Comparison of ENCODE assay signal across 8 cellular contexts in the genomic region with DNA sequence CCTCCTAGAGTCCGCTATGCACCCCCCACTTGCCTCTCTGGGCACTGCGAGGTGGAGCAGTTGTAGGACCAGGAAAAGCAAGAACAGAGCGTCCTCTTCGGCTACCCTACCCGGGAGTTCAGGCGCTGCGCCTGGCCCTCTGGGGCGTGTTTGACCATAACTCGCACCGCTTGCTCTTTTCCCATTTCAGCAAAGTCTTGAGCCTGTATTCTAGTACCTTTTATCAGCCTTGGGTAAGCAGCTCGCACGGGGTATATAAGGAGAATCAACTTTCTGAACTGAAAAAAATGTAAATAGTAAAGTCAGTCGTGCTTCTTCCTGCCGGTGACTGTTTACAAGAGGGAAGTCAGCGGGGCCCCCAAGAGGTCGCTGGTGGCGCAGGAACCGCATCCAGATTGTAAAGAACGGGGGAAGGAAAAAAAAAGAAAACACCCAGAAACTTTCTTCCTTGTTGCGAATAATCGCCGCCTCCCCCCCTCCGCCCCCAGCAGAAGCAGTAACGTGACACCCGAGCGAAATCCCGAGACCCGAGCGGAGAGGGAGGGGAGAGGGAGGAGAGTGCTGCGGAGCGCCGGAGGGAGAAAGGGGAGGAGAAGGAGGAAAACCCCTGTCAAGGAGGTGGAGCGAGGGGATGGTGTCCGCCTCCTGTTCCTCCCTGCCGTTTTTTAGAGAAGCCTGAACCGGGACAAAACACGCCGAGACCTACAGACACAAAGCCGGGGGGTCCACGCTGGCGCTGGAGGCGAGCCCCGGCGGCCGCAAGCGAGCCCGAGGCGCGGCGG. TPM values are rescaled to one million over a fixed set of nuclear protein-coding genes. Genes with fewer than 3 reads are reported as not detected.
DNase-seq lines count a peak whose midpoint lies in the region; ATAC-seq, FAIRE-seq and TF ChIP-seq lines count a peak whose summit lies in the region.

A gene with protein sequence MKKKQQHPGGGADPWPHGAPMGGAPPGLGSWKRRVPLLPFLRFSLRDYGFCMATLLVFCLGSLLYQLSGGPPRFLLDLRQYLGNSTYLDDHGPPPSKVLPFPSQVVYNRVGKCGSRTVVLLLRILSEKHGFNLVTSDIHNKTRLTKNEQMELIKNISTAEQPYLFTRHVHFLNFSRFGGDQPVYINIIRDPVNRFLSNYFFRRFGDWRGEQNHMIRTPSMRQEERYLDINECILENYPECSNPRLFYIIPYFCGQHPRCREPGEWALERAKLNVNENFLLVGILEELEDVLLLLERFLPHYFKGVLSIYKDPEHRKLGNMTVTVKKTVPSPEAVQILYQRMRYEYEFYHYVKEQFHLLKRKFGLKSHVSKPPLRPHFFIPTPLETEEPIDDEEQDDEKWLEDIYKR (plus strand): TSS at position 668 of the 782 bp plus-strand sequence. CDS start 401 bp downstream, outside the sequence.

- no peaks in the 10 kb centered on the region for H3K9me3 Mint-ChIP-seq in T-cell

- TF ChIP-seq EP300 in K562 (IDR thresholded peaks at IDR 0.05; ENCODE audit: low read length): no peak

- H3K27ac ChIP-seq in K562 (ENCODE audit: extremely low read depth, low read depth, low read length): no peak within 1 kb of the TSS

- TF ChIP-seq CTCF in LNCaP clone FGC (IDR thresholded peaks at IDR 0.05; ENCODE audit: control insufficient read depth, extremely low read depth, insufficient read depth) (peak; percentile 42), K562 (IDR thresholded peaks at IDR 0.05 in 2 of 3, conservative IDR thresholded peaks at IDR 0.05 in 1 of 3; ENCODE audit: insufficient read depth in 2 of 3, low read depth in 1 of 3, low read length in 3 of 3) (peak in 2 of 3 experiments; percentile 50 to 51; a peak in 4 of 6 replicates)

- peak within 1 kb of the TSS; percentile 78 for H3K4me2 ChIP-seq in K562 (ENCODE audit: insufficient read depth, low read length)

- H3K9ac ChIP-seq in K562 (ENCODE audit: insufficient read depth in 1 of 2, low read depth in 2 of 2, low read length in 2 of 2): peak within 1 kb of the TSS; percentile 31 to 76; a peak in 3 of 4 replicates

- peak; percentile 48 for ATAC-seq in GM19438 (IDR thresholded peaks at IDR 0.05; ENCODE audit: low read depth, unreplicated experiment)
- peak; percentile 52 to 67 (median 60) for ATAC-seq in T-cell (replicated peaks in 1 of 4)
- peak; percentile 90 for ATAC-seq in K562
- no peak for ATAC-seq in GM21367 (IDR thresholded peaks at IDR 0.05; ENCODE audit: unreplicated experiment)

- intact Hi-C loops in K562 (cut with micrococcal nuclease): loop anchor here (2.0 kb wide), 1 partner anchor 202 kb away; no protein-coding TSS in a partner anchor

- peak within 1 kb of the TSS; percentile 85 to 86 for H3K27ac Mint-ChIP-seq in T-cell

- peak in 1 of 2 experiments; percentile 32; a peak in 1 of 4 replicates for TF ChIP-seq RAD21 in K562 (CRISPR knock-in tag; conservative IDR thresholded peaks at IDR 0.05 in 1 of 2, IDR thresholded peaks at IDR 0.05 in 1 of 2)

- H2AFZ ChIP-seq in K562 (ENCODE audit: low read depth, low read length): peak within 1 kb of the TSS; percentile 77

- DNase-seq in C1 segment of cervical spinal cord (lab: John Stamatoyannopoulos, UW) (peak in 12 of 14 donors; percentile 32 to 78 (median 68)), LNCaP clone FGC (ENCODE audit: low read depth) (peak; percentile 28), T-cell (peak; percentile 29 to 73 (median 62)), K562 (ENCODE audit: extremely low read depth in 1 of 4, low spot score in 3 of 4) (peak; percentile 38 to 74 (median 54)), hypothalamus (lab: John Stamatoyannopoulos, UW) (peak in 46 of 51 donors; percentile 21 to 89 (median 59)), renal cortical epithelial cell (ENCODE audit: low read depth) (peak; percentile 69)

- H3K27me3 ChIP-seq in K562 (ENCODE audit: control insufficient read depth in 2 of 2, insufficient read depth in 2 of 2, low read length in 2 of 2): peaks cover 12 to 44% of the 10 kb centered on the region in 2 experiments; a peak in 4 of 5 replicates

- BruUV-seq in K562 (replicated peaks; lab: Mats Ljungman, UMichigan): no TSS peak

- in situ Hi-C loops in K562 (cut with MboI): no loop called here

- peak within 1 kb of the TSS; percentile 91 to 94 (median 93) for H3K4me3 Mint-ChIP-seq in T-cell

- no peaks in the 10 kb centered on the region for H3K9me1 ChIP-seq in K562 (ENCODE audit: control insufficient read depth, insufficient read depth, low read length)

- POLR2A ChIA-PET in T-cell (lab: Charles Lee): no interaction called here
- POLR2A ChIA-PET in K562 (lab: Yijun Ruan, JAX): no interaction called here

- no peaks in the 10 kb centered on the region for H3K36me3 ChIP-seq in K562 (ENCODE audit: control insufficient read depth, insufficient read depth, low read length)

- WGBS in K562 (ENCODE audit: insufficient coverage, low coverage, missing lambda C conversion rate): 3% methylated on average over 33 of the region's 50 CpGs

- no peaks in the 10 kb centered on the region for H4K20me1 ChIP-seq in K562 (replicated peaks; ENCODE audit: control insufficient read depth, insufficient read depth, low read length)

- peaks cover 0 to 15% of the 10 kb centered on the region in 2 experiments; a peak in 3 of 5 replicates for H3K4me1 ChIP-seq in K562 (replicated peaks in 1 of 2; ENCODE audit: control insufficient read depth in 2 of 2, insufficient read depth in 2 of 2, low read length in 2 of 2)

- no peaks in the 10 kb centered on the region for H3K79me2 ChIP-seq in K562 (ENCODE audit: control insufficient read depth, insufficient read depth, low read length)

- CTCF ChIA-PET in T-cell (lab: Charles Lee) (interaction anchor here in 1 of 2 donors (0.7 to 1.6 kb wide), 3 partner anchors 24 to 198 kb away, joined by 3 to 7 read pairs (median 4); no protein-coding TSS in a partner anchor), K562 (lab: Yijun Ruan, JAX; ENCODE audit: low intra/inter-chr PET ratio) (no interaction called here)

- H3K27me3 Mint-ChIP-seq in T-cell: peaks cover 21 to 35% of the 10 kb centered on the region in 2 donors

- H3K4me3 ChIP-seq in LNCaP clone FGC (ENCODE audit: low read depth, low read length) (peak within 1 kb of the TSS; percentile 61), K562 (peak within 1 kb of the TSS; percentile 41)

- H3K4me1 Mint-ChIP-seq in T-cell: peaks cover 21 to 37% (median 30%) of the 10 kb centered on the region in 3 donors

- TF ChIP-seq POLR2A in K562 (conservative IDR thresholded peaks at IDR 0.05): no peak

- no peaks in the 10 kb centered on the region for H3K9me3 ChIP-seq in K562 (replicated peaks; ENCODE audit: control insufficient read depth, insufficient read depth, low read depth, low read length)

- peak; percentile 60 for FAIRE-seq in K562 (lab: Jason Lieb, UNC)

- no peaks in the 10 kb centered on the region for H3K36me3 Mint-ChIP-seq in T-cell

TF ChIP-seq in K562, 482 proteins besides CTCF, POLR2A, EP300 and RAD21 (continues in another document):
- peak; percentile 74 for TF ChIP-seq SNIP1 (IDR thresholded peaks at IDR 0.05; ENCODE audit: low read depth)
- TF ChIP-seq ZSCAN29 (IDR thresholded peaks at IDR 0.05): no peak
- peak; percentile 22; the same call in 1 of the 2 replicates for TF ChIP-seq BHLHE40 (IDR thresholded peaks at IDR 0.05; ENCODE audit: low read length)
- no peak for TF ChIP-seq NFXL1 (CRISPR knock-in tag; IDR thresholded peaks at IDR 0.05)
- TF ChIP-seq EWSR1 (IDR thresholded peaks at IDR 0.05; ENCODE audit: borderline replicate concordance, low read depth, partially characterized antibody): no peak
- TF ChIP-seq, protein P1, sequence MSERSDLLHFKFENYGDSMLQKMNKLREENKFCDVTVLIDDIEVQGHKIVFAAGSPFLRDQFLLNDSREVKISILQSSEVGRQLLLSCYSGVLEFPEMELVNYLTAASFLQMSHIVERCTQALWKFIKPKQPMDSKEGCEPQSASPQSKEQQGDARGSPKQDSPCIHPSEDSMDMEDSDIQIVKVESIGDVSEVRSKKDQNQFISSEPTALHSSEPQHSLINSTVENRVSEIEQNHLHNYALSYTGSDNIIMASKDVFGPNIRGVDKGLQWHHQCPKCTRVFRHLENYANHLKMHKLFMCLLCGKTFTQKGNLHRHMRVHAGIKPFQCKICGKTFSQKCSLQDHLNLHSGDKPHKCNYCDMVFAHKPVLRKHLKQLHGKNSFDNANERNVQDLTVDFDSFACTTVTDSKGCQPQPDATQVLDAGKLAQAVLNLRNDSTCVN (CRISPR knock-in tag; IDR thresholded peaks at IDR 0.05): no peak
- TF ChIP-seq CREM (IDR thresholded peaks at IDR 0.05; ENCODE audit: low read depth): no peak
- no peak for TF ChIP-seq ZNF3 (CRISPR knock-in tag; IDR thresholded peaks at IDR 0.05)
- no peak for TF ChIP-seq TBP (optimal IDR thresholded peaks at IDR 0.05; ENCODE audit: low read depth, low read length)
- TF ChIP-seq MEF2D (tag; conservative IDR thresholded peaks at IDR 0.05; ENCODE audit: low read depth): no peak
- no peak for TF ChIP-seq RBM22 (IDR thresholded peaks at IDR 0.05; ENCODE audit: low read depth, low read length, poor library complexity, severe bottlenecking)
- TF ChIP-seq ZFPM2 (CRISPR knock-in tag; IDR thresholded peaks at IDR 0.05): no peak
- no peak for TF ChIP-seq DDX20 (tag; IDR thresholded peaks at IDR 0.05; ENCODE audit: low read depth)

RNA-seq across cellular contexts. Expression of the gene that starts here (rescaled TPM):
- 1 to 10 TPM; 1.9 to 5.3 (median 3.0) TPM for total RNA-seq in T-cell
- total RNA-seq in K562 (2011; cell fraction: chromatin; rRNA removed; ENCODE audit: low replicate concordance): not detected in 2 replicates
- 0.33 TPM in 1 of 2 replicates, not detected in the other for total RNA-seq in K562 (2011; cell fraction: nucleolus; rRNA removed)
- total RNA-seq in K562 (2011; cell fraction: nucleoplasm; rRNA removed): not detected in 2 replicates
- total RNA-seq in K562 (2014; rRNA removed): not detected in 2 replicates
- total RNA-seq in K562 (2014; rRNA removed; fragmentation: Illumina TruSeq; extraction: Trizol): not detected in 2 replicates
- not detected in 2 replicates for total RNA-seq in K562 (2015; rRNA removed; fragmentation: Illumina TruSeq; extraction: Trizol)
- total RNA-seq in K562 (2021): 0.04 TPM in 1 of 2 replicates, not detected in the other
- polyA plus RNA-seq in K562 (2011; rRNA removed): not detected in 2 replicates
- polyA plus RNA-seq in K562 (2011; cell fraction: cytosol; rRNA removed): not detected in 2 replicates
- not detected in 2 replicates for polyA plus RNA-seq in K562 (2011; cell fraction: nucleus; rRNA removed)
- 0.07 TPM in 2 replicates for polyA plus RNA-seq in K562 (2012)
- not detected in 2 replicates for polyA plus RNA-seq in K562 (2014; fragmentation: Illumina TruSeq; extraction: Trizol)
- under 1 TPM in 1 of 2 experiments, not detected in 1; 0.10 TPM for polyA plus RNA-seq in K562 (2014; fragmentation: Nextera tagmentation; extraction: Ambion mirVana)
- 0.07 TPM in 1 of 2 replicates, not detected in the other for polyA plus RNA-seq in K562 (2014; rRNA removed)
- polyA minus RNA-seq in K562 (2011; rRNA and poly(A)+ RNA removed): 0.06 TPM in 1 of 2 replicates, not detected in the other
- polyA minus RNA-seq in K562 (2011; cell fraction: cytosol; rRNA and poly(A)+ RNA removed): not detected in 2 replicates
- polyA minus RNA-seq in K562 (2011; cell fraction: nucleus; rRNA and poly(A)+ RNA removed): not detected in 2 replicates
- 0.87 and 2.8 TPM in 2 replicates for total RNA-seq in renal cortical epithelial cell

Comparison
In these comparisons a context has a peak if more than half of its experiments do, and no peak if none do; other contexts are left out.
1. Peak in DNase-seq, ATAC-seq, H3K4me3 ChIP-seq, H3K9ac ChIP-seq and H3K4me2 ChIP-seq in K562; RNA of the gene not detected or under 1 TPM.